24 cellular contexts compared by ENCODE assay signal in genomic region chr13:52765991-52766390, GRCh38. TPM values are rescaled to one million over a fixed set of nuclear protein-coding genes. Genes with fewer than 3 reads are reported as not detected.
"Had no signal": no experiment of that assay in that cellular context is flagged by ENCODE, and none has a peak within 500 bp of the region (broad histone marks: within the 10 kb centered on the region; RNA-seq: fewer than 3 reads in every experiment).

No MANE protein-coding gene starts in this region.

- H3K27ac Mint-ChIP-seq: IgD-negative memory B cell had no signal

- H3K27me3 ChIP-seq: SJSA1 had no signal

- H3K4me3 ChIP-seq: K562, SJSA1, SK-N-MC had no signal

- H3K4me2 ChIP-seq: KMS-11 had no signal

- H3K4me3 Mint-ChIP-seq: IgD-negative memory B cell had no signal

- H3K36me3 ChIP-seq: SJSA1 had no signal

- H3K27me3 Mint-ChIP-seq: IgD-negative memory B cell had no signal

- DNase-seq: Kasumi-1, MV-4-11, NCI-H1048, NCI-H1105, NCI-H1417, NCI-H1436 treated with DMSO at 0.1 percent for 48 hours, NCI-H1694, NCI-H187 treated with DMSO at 0.1 percent for 48 hours, NCI-H2029 treated with DMSO at 0.1 percent for 48 hours, NCI-H2171 treated with DMSO at 0.1 percent for 48 hours, NCI-H345, NCI-H446 treated with DMSO at 0.1 percent for 48 hours, NCI-H510A treated with DMSO at 0.1 percent for 48 hours, NCI-H526, Right ventricle myocardium superior, RPMI8226, SIG-M5 had no signal

- H3K27ac ChIP-seq: HL-60, KMS-11, SJSA1, SK-N-MC had no signal

- H3K4me1 ChIP-seq: SJSA1 had no signal

- H3K36me3 Mint-ChIP-seq: IgD-negative memory B cell had no signal

- H3K4me1 Mint-ChIP-seq: IgD-negative memory B cell had no signal

- ATAC-seq: K562 had no signal

RNA-seq across cellular contexts. Expression of gene CNMD, which starts 26.4 kb away (rescaled TPM):
- total RNA-seq: K562, MCF 10A, Right ventricle myocardium superior, SJSA1 had no signal
- polyA plus RNA-seq: IgD-negative memory B cell, K562 had no signal
